8 cellular contexts compared by ENCODE assay signal in the genomic region with DNA sequence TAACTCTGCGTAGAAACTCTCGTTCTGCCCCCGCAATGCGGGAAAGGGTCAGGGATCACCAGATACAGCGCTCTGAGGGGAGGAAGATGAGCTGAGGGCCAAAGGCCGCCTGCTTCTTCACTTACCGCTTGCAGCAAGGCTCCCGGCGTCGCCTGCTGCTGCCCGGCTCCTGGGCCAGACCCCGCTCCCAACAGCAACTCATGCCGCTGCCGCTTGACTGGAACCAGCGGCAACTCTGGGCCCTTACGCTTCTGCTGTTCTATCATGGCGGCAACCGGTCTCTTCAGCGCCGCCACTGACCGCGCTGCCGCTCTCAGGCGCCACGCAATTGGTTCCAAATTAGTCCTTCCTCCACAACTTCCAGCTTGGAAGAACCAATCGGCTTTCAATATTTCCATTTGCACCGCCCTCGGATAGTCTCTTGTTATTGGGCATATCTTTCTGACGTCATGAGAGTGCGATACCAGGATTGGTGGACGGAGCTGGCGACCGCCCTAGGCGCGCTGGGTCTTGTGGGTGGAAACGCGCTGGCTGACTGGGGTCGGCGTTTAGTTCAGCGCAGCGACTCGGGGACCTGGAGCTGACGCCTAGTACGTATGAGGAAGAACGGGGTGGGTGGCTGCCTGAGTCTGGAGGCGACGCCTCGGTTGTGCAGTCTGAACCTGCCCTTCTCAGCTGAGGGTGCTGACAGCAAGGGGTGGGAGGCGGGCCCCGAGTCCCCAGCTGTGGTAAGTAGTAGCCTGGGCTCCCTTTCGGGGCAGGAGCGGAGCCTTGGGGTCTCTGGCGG. TPM values are rescaled to one million over a fixed set of nuclear protein-coding genes. Genes with fewer than 3 reads are reported as not detected.
DNase-seq lines count a peak whose midpoint lies in the region; ATAC-seq and TF ChIP-seq lines count a peak whose summit lies in the region.

Gene SNRNP40 (minus strand): TSS at position 303 of the 787 bp plus-strand sequence. CDS start 37 bp downstream, at position 266.
A gene with protein sequence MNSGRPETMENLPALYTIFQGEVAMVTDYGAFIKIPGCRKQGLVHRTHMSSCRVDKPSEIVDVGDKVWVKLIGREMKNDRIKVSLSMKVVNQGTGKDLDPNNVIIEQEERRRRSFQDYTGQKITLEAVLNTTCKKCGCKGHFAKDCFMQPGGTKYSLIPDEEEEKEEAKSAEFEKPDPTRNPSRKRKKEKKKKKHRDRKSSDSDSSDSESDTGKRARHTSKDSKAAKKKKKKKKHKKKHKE (plus strand): TSS at position 547 of the 787 bp plus-strand sequence. CDS start 13,067 bp downstream, outside the sequence.

- no peaks in the 10 kb centered on the region for H3K9me2 ChIP-seq in PC-9 (ENCODE audit: insufficient read depth)

- no peak within 1 kb of the TSS for H3K27ac Mint-ChIP-seq in activated T-cell treated with anti-CD3 and anti-CD28 coated beads, Interleukin-2, amount 50 U/mL, for 24 hours

- peak within 1 kb of the TSS; percentile 100 for H3K4me3 ChIP-seq in Jurkat, Clone E6-1 (ENCODE audit: low read length)
- peak within 1 kb of the TSS; percentile 72 for H3K4me3 ChIP-seq in PC-9
- peak within 1 kb of the TSS; percentile 95 to 100 for H3K4me3 ChIP-seq in muscle layer of colon (ENCODE audit: low read depth in 1 of 2, low read length in 2 of 2)

- H3K27ac ChIP-seq in PC-9 (0 out of 2 replicates have a peak within 1 kb of the TSS, but pooled peaks have one; percentile 24), muscle layer of colon (ENCODE audit: low read depth, low read length) (peak within 1 kb of the TSS; percentile 94)

- peak within 1 kb of the TSS; percentile 96 for H3K9ac ChIP-seq in muscle layer of colon (ENCODE audit: low read length)

- H3K4me3 Mint-ChIP-seq in activated T-cell treated with anti-CD3 and anti-CD28 coated beads, Interleukin-2, amount 50 U/mL, for 24 hours = no peak within 1 kb of the TSS

- POLR2A ChIA-PET in PC-9 (lab: Charles Lee; ENCODE audit: unreplicated experiment) = interaction anchor here (0.6 kb wide), 2 partner anchors 141 to 738 kb away, joined by 3 to 7 read pairs; no protein-coding TSS in a partner anchor

- 0 out of 2 replicates have a peak, but pooled peaks cover under 1% of the 10 kb centered on the region for H3K36me3 ChIP-seq in PC-9 (ENCODE audit: low read depth)
- peaks cover 19% of the 10 kb centered on the region for H3K36me3 ChIP-seq in muscle layer of colon (ENCODE audit: insufficient read depth, low read length)

- H3K9me3 Mint-ChIP-seq in activated T-cell treated with anti-CD3 and anti-CD28 coated beads, Interleukin-2, amount 50 U/mL, for 24 hours = no peaks in the 10 kb centered on the region

- peak; percentile 99 for DNase-seq in DMS53 (lab: John Stamatoyannopoulos, UW)
- DNase-seq in Jurkat, Clone E6-1 (ENCODE audit: low read depth, low spot score) = peak; percentile 99
- DNase-seq in PC-9 = peak; percentile 92 to 97
- peak; percentile 90 for DNase-seq in activated T-cell treated with anti-CD3 and anti-CD28 coated beads, Interleukin-2, amount 50 U/mL, for 24 hours
- peak; percentile 93 for DNase-seq in stimulated activated CD8-positive, alpha-beta memory T cell treated with anti-CD3 and anti-CD28 coated beads, Interleukin-7, amount 100 ng/mL, for 4 hours (ENCODE audit: low read depth in 2 of 2)

- intact Hi-C loops in PC-9 (cut with micrococcal nuclease; ENCODE audit: unreplicated experiment) = loop anchor here (2.0 to 10.0 kb wide), 2 partner anchors 128 to 252 kb away; no protein-coding TSS in a partner anchor

- ATAC-seq in GM21619 (IDR thresholded peaks at IDR 0.05; ENCODE audit: unreplicated experiment) (peak; percentile 93), esophagus mucosa (peak; percentile 99)

- H3F3A ChIP-seq in PC-9 (ENCODE audit: insufficient read depth, low read depth) = no peaks in the 10 kb centered on the region

- H2AFZ ChIP-seq in PC-9 = peak within 1 kb of the TSS; percentile 83

- peaks cover 43% of the 10 kb centered on the region for H3K4me1 Mint-ChIP-seq in activated T-cell treated with anti-CD3 and anti-CD28 coated beads, Interleukin-2, amount 50 U/mL, for 24 hours (ENCODE audit: low read depth)

- CTCF ChIA-PET in PC-9 (lab: Charles Lee) = interaction anchor here (0.5 to 0.8 kb wide), 3 partner anchors 9 to 1224 kb away, joined by 3 to 8 read pairs (median 6); no protein-coding TSS in a partner anchor

- H3K79me2 ChIP-seq in PC-9 (ENCODE audit: low read depth) = peaks cover 66% of the 10 kb centered on the region

- no peak for TF ChIP-seq CTCF in PC-9 (conservative IDR thresholded peaks at IDR 0.05)

- no peaks in the 10 kb centered on the region for H3K27me3 Mint-ChIP-seq in activated T-cell treated with anti-CD3 and anti-CD28 coated beads, Interleukin-2, amount 50 U/mL, for 24 hours

- BruUV-seq in PC-9 (replicated peaks; lab: Mats Ljungman, UMichigan) = no TSS peak

- H3K4me2 ChIP-seq in PC-9 = peak within 1 kb of the TSS; percentile 92

- H3K36me3 Mint-ChIP-seq in activated T-cell treated with anti-CD3 and anti-CD28 coated beads, Interleukin-2, amount 50 U/mL, for 24 hours (ENCODE audit: low read depth) = peaks cover 44% of the 10 kb centered on the region

- no peaks in the 10 kb centered on the region for H4K20me1 ChIP-seq in PC-9 (ENCODE audit: insufficient read depth)

- H3K4me1 ChIP-seq in PC-9 (replicated peaks; ENCODE audit: insufficient read depth) (peaks cover 9% of the 10 kb centered on the region; the same call in 1 of the 2 replicates), muscle layer of colon (ENCODE audit: insufficient read depth, low read length) (peaks cover 20% of the 10 kb centered on the region)

- no peaks in the 10 kb centered on the region for H3K9me3 ChIP-seq in PC-9 (ENCODE audit: insufficient read depth, low read depth)
- H3K9me3 ChIP-seq in muscle layer of colon (ENCODE audit: low read length) = no peaks in the 10 kb centered on the region

- no peaks in the 10 kb centered on the region for H3K27me3 ChIP-seq in PC-9 (ENCODE audit: insufficient read depth, low read depth)
- H3K27me3 ChIP-seq in muscle layer of colon (ENCODE audit: control insufficient read depth in 1 of 2, insufficient read depth in 2 of 2, low read length in 2 of 2) = no peaks in the 10 kb centered on the region

RNA-seq across cellular contexts. Expression of gene SNRNP40, which starts in this region (rescaled TPM):
- polyA plus RNA-seq in Jurkat, Clone E6-1 (2012; ENCODE audit: insufficient read depth, insufficient read length) = 143 TPM
- total RNA-seq in PC-9 (2021) = 56.0 and 59.5 TPM in 2 replicates
- 41.6 TPM for total RNA-seq in esophagus mucosa

RNA-seq across cellular contexts. Expression of the second gene that starts in this region (rescaled TPM):
- polyA plus RNA-seq in Jurkat, Clone E6-1 (2012; ENCODE audit: insufficient read depth, insufficient read length) = 55.8 TPM
- total RNA-seq in PC-9 (2021) = 25.8 and 26.8 TPM in 2 replicates
- 17.5 TPM for total RNA-seq in esophagus mucosa

Comparison
In these comparisons a context has a peak if more than half of its experiments do, and no peak if none do; other contexts are left out.
1. Peak in every context shown above with its lines: DNase-seq, ATAC-seq, H3K4me3 ChIP-seq and H3K27ac ChIP-seq.